In genomic region chr3:186538779-186539178, GRCh38 we compare ENCODE assay signal across 1 cellular context.
TF ChIP-seq lines count a peak whose summit lies in the region.

No MANE protein-coding gene starts in this region.

TF ChIP-seq in GM12878, 131 proteins besides CTCF, POLR2A, EP300 and RAD21:
- no peak for TF ChIP-seq RAD51 (IDR thresholded peaks at IDR 0.05)
- peak; percentile 4; the same call in 1 of the 2 replicates for TF ChIP-seq SMC3 (IDR thresholded peaks at IDR 0.05; ENCODE audit: borderline replicate concordance, low read length)
- TF ChIP-seq MTA3 (IDR thresholded peaks at IDR 0.05; ENCODE audit: borderline replicate concordance, low read length), result 0 out of 2 replicates have a peak, but pooled peaks have one; percentile 23
- TF ChIP-seq DPF2 (IDR thresholded peaks at IDR 0.05), result 0 out of 2 replicates have a peak, but pooled peaks have one; percentile 48
- no peak for TF ChIP-seq MXI1 (IDR thresholded peaks at IDR 0.05; ENCODE audit: low read depth, low read length)
- no peak for TF ChIP-seq NBN (IDR thresholded peaks at IDR 0.05)
- TF ChIP-seq IKZF1 (conservative IDR thresholded peaks at IDR 0.05), result peak; percentile 57; the same call in 1 of the 2 replicates
- peak; percentile 43; the same call in 1 of the 2 replicates for TF ChIP-seq NFIC (IDR thresholded peaks at IDR 0.05; ENCODE audit: low read depth, low read length)
- no peak for TF ChIP-seq PAX8 (IDR thresholded peaks at IDR 0.05)
- peak; percentile 35 to 43; a peak in 2 of 4 replicates for TF ChIP-seq IKZF2 (IDR thresholded peaks at IDR 0.05)
- TF ChIP-seq, protein P1, sequence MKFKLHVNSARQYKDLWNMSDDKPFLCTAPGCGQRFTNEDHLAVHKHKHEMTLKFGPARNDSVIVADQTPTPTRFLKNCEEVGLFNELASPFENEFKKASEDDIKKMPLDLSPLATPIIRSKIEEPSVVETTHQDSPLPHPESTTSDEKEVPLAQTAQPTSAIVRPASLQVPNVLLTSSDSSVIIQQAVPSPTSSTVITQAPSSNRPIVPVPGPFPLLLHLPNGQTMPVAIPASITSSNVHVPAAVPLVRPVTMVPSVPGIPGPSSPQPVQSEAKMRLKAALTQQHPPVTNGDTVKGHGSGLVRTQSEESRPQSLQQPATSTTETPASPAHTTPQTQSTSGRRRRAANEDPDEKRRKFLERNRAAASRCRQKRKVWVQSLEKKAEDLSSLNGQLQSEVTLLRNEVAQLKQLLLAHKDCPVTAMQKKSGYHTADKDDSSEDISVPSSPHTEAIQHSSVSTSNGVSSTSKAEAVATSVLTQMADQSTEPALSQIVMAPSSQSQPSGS (IDR thresholded peaks at IDR 0.05; ENCODE audit: low read length), result peak; percentile 63; the same call in 1 of the 2 replicates
- TF ChIP-seq NR2F1 (conservative IDR thresholded peaks at IDR 0.05), result peak; percentile 51
- peak; percentile 84 for TF ChIP-seq RUNX3 (IDR thresholded peaks at IDR 0.05; ENCODE audit: low read length)
- peak; percentile 10; the same call in 1 of the 2 replicates for TF ChIP-seq CREM (IDR thresholded peaks at IDR 0.05; ENCODE audit: low read depth)
- no peak for TF ChIP-seq EED (IDR thresholded peaks at IDR 0.05; ENCODE audit: low read depth)
TF ChIP-seq in GM12878: peak in this region for 10.
